Comparison of ENCODE assay signal across 1 cellular context in the genomic region with DNA sequence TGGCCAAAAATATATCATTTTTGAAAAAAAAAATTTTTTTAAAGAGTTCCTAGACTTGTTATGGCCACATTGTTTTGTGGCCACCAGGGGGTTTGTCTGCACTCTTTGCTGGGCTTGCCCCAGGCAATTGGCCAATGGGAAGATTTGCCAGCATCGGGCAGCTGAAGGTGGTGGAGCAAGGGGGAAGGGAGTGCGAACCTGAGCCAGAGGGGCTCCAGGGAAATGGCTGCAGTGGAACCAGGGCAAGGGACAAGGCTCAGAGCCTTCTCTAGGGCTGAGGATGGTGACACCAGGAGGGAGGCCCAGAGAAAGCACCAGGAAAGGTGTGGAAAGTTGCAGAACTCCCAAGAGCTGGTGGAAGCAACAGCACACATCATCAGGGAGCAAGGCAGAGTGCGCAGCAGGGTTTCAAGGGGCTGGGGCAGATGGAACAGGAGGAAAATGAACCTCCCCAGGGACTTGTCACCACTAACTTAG.
TF ChIP-seq lines count a peak whose summit lies in the region.

No MANE protein-coding gene starts in this region.

TF ChIP-seq in WTC11, 78 proteins besides CTCF, POLR2A, EP300 and RAD21 (continued from another document):
- TF ChIP-seq, protein P1, sequence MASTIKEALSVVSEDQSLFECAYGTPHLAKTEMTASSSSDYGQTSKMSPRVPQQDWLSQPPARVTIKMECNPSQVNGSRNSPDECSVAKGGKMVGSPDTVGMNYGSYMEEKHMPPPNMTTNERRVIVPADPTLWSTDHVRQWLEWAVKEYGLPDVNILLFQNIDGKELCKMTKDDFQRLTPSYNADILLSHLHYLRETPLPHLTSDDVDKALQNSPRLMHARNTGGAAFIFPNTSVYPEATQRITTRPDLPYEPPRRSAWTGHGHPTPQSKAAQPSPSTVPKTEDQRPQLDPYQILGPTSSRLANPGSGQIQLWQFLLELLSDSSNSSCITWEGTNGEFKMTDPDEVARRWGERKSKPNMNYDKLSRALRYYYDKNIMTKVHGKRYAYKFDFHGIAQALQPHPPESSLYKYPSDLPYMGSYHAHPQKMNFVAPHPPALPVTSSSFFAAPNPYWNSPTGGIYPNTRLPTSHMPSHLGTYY (CRISPR knock-in tag; IDR thresholded peaks at IDR 0.05), result no peak
- TF ChIP-seq PRRX2 (CRISPR knock-in tag; IDR thresholded peaks at IDR 0.05) (no peak), NFATC4 (CRISPR knock-in tag; IDR thresholded peaks at IDR 0.05) (no peak), ZNF232 (CRISPR knock-in tag; IDR thresholded peaks at IDR 0.05) (no peak)
